In genomic region chr22:42996646-42997365, GRCh38 we compare ENCODE assay signal across 12 cellular contexts. TPM values are rescaled to one million over a fixed set of nuclear protein-coding genes. Genes with fewer than 3 reads are reported as not detected.
DNase-seq lines count a peak whose midpoint lies in the region; ATAC-seq, FAIRE-seq and TF ChIP-seq lines count a peak whose summit lies in the region.
"Had no signal": no experiment of that assay in that cellular context is flagged by ENCODE, and none has a peak within 500 bp of the region (broad histone marks: within the 10 kb centered on the region; RNA-seq: fewer than 3 reads in every experiment).

No MANE protein-coding gene starts in this region.

- no peak for TF ChIP-seq RAD21 in A549 (conservative IDR thresholded peaks at IDR 0.05 in 1 of 2, IDR thresholded peaks at IDR 0.05 in 1 of 2)

- peaks cover 19% of the 10 kb centered on the region for H3K4me1 Mint-ChIP-seq in progenitor cell of endocrine pancreas (ENCODE audit: low read depth)

- no peak for TF ChIP-seq CTCF in A549 (IDR thresholded peaks at IDR 0.05)
- no peak for TF ChIP-seq CTCF in RWPE1 (conservative IDR thresholded peaks at IDR 0.05; ENCODE audit: low read depth)
- TF ChIP-seq CTCF in fibroblast of mammary gland (conservative IDR thresholded peaks at IDR 0.05; ENCODE audit: control insufficient read depth, insufficient read depth, low read depth, low read length), result no peak
- no peak for TF ChIP-seq CTCF in progenitor cell of endocrine pancreas (IDR thresholded peaks at IDR 0.05; ENCODE audit: unreplicated experiment)

- DNase-seq in A549 (ENCODE audit: low read depth in 1 of 2, low spot score in 1 of 2) (no peak), RWPE1 (ENCODE audit: low spot score) (no peak), fibroblast of mammary gland (ENCODE audit: low read depth) (peak; percentile 32), progenitor cell of endocrine pancreas (ENCODE audit: low spot score, unreplicated experiment) (no peak), amygdala (lab: John Stamatoyannopoulos, UW) (no peak), HPDE6-E6E7 (ENCODE audit: extremely low spot score) (no peak), D341Med (ENCODE audit: low spot score) (no peak), COR-L47 (lab: John Stamatoyannopoulos, UW) (no peak)
- DNase-seq: activated CD4-positive, alpha-beta T cell treated with anti-CD3 and anti-CD28 coated beads for 48 hours; kidney glomerular epithelial cell; NCI-H2107; psoas muscle had no signal

- FAIRE-seq in A549 (lab: Jason Lieb, UNC), result no peak

- H3K36me3 Mint-ChIP-seq in progenitor cell of endocrine pancreas (ENCODE audit: insufficient read depth), result no peaks in the 10 kb centered on the region

- ATAC-seq in A549, result no peak
- ATAC-seq: psoas muscle had no signal

- H3K9me3 ChIP-seq in A549, result no peaks in the 10 kb centered on the region
- H3K9me3 ChIP-seq: psoas muscle had no signal

- H3K27ac ChIP-seq in A549 (peak overlapping the region; percentile 95 to 99), RWPE1 (peak overlapping the region; percentile 91)

- CTCF ChIA-PET in A549 (lab: Yijun Ruan, JAX), result interaction anchor here (2.7 kb wide), 1 partner anchor 37 kb away, joined by 13 read pairs; no protein-coding TSS in a partner anchor
- CTCF ChIA-PET in RWPE1 (lab: Yijun Ruan, JAX), result no interaction called here

- no peaks in the 10 kb centered on the region for H3K27me3 Mint-ChIP-seq in progenitor cell of endocrine pancreas

- H3K9me3 Mint-ChIP-seq in progenitor cell of endocrine pancreas (ENCODE audit: low read depth), result peaks cover 3% of the 10 kb centered on the region

- POLR2A ChIA-PET in A549 (lab: Yijun Ruan, JAX), result no interaction called here
- POLR2A ChIA-PET in RWPE1 (lab: Yijun Ruan, JAX; ENCODE audit: low non-redundant PET), result no interaction called here

- H3K4me3 ChIP-seq in A549 (no peak overlapping the region), fibroblast of mammary gland (ENCODE audit: control insufficient read depth, low read depth, low read length) (no peak overlapping the region)
- H3K4me3 ChIP-seq: psoas muscle had no signal

- no peak for TF ChIP-seq EP300 in A549 (IDR thresholded peaks at IDR 0.05)

- peak overlapping the region; percentile 100 for H3K4me2 ChIP-seq in A549

- H3K4me1 ChIP-seq in A549, result peaks cover 90% of the 10 kb centered on the region

- TF ChIP-seq POLR2A in A549 (IDR thresholded peaks at IDR 0.05; ENCODE audit: low read length), result no peak

- peak overlapping the region; percentile 10 for H3K27ac Mint-ChIP-seq in progenitor cell of endocrine pancreas

- WGBS in A549 (ENCODE audit: missing lambda C conversion rate), result 72% methylated on average over 10 of the region's 10 CpGs

- no peak overlapping the region for H3K4me3 Mint-ChIP-seq in progenitor cell of endocrine pancreas (ENCODE audit: low read depth)

TF ChIP-seq in A549, 52 proteins besides CTCF, POLR2A, EP300 and RAD21:
- TF ChIP-seq HOXB13 (CRISPR knock-in tag; IDR thresholded peaks at IDR 0.05; ENCODE audit: low read depth), result no peak

RNA-seq across cellular contexts. Expression of gene PACSIN2, which starts 18.1 kb away (rescaled TPM):
- 76.5 and 94.0 TPM in 2 replicates for polyA plus RNA-seq in A549 (2011; rRNA removed)
- 68.9 and 75.1 TPM in 2 replicates for polyA plus RNA-seq in A549 (2012; cell fraction: cytosol; rRNA removed)
- 75.5 and 83.5 TPM in 2 replicates for polyA plus RNA-seq in A549 (2012; cell fraction: nucleus; rRNA removed)
- 60.2 to 63.4 TPM (median 60.3 TPM) in 3 replicates for polyA plus RNA-seq in A549 (2017; fragmentation: RNase III; extraction: RNeasy Plus Mini Kit Qiagen cat#74134 plus additional on column Dnase treatment)
- polyA minus RNA-seq in A549 (2011; rRNA and poly(A)+ RNA removed), result 36.2 and 36.7 TPM in 2 replicates
- 53.9 and 61.0 TPM in 2 replicates for total RNA-seq in progenitor cell of endocrine pancreas
